Comparison of ENCODE assay signal across 32 cellular contexts in the genomic region with DNA sequence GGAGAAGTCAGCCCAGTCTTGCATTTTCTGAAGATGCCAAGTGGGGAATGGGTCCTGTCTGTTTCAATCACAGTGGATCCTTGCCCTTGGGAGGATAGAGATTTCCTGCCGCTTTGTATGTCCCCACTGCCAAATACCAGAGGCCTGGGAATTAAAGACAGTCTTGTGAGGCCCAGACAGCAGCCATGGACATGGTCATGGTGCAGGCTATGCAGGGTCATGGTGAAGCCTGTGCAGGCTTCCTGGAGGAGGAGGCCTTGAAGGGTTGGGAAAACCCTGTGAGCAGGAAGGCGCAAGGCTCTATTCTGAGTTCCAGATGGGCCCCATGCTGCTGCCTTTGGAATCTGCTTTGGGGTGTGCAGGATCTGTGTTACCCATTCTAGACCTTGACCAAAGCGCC. TPM values are rescaled to one million over a fixed set of nuclear protein-coding genes. Genes with fewer than 3 reads are reported as not detected.
"Had no signal": no experiment of that assay in that cellular context is flagged by ENCODE, and none has a peak within 500 bp of the region (broad histone marks: within the 10 kb centered on the region; RNA-seq: fewer than 3 reads in every experiment).

No MANE protein-coding gene starts in this region.

- H3K9me3 Mint-ChIP-seq: activated B cell treated with CpG ODN at 0.5 μM for 24 hours; activated CD4-positive, alpha-beta memory T cell treated with anti-CD3 and anti-CD28 coated beads, Interleukin-2, amount 10 ng/mL, durations not matched to agents 7 days and 5 days; activated naive CD8-positive, alpha-beta T cell treated with anti-CD3 and anti-CD28 coated beads, Interleukin-2, amount 50 U/mL, for 24 hours had no signal

- ATAC-seq: activated CD8-positive, alpha-beta memory T cell treated with anti-CD3 and anti-CD28 coated beads, Interleukin-2, amount 10 ng/mL, durations not matched to agents 7 days and 5 days; activated naive CD8-positive, alpha-beta T cell treated with anti-CD3 and anti-CD28 coated beads, Interleukin-2, amount 50 U/mL, for 24 hours; Panc1 had no signal

- DNase-seq: activated B cell treated with CpG ODN at 0.5 μM for 24 hours; activated CD4-positive, alpha-beta memory T cell treated with anti-CD3 and anti-CD28 coated beads, Interleukin-2, amount 10 ng/mL, durations not matched to agents 7 days and 5 days; activated CD4-positive, alpha-beta T cell treated with anti-CD3 and anti-CD28 coated beads for 4 hours; activated CD4-positive, alpha-beta T cell treated with anti-CD3 and anti-CD28 coated beads, Interleukin-2, amount 50 U/mL, for 1 hour; activated CD4-positive, CD25-positive, alpha-beta regulatory T cell treated with anti-CD3 and anti-CD28 coated beads, Interleukin-2, amount 50 U/mL, for 72 hours; activated CD8-positive, alpha-beta memory T cell treated with anti-CD3 and anti-CD28 coated beads for 24 hours; activated CD8-positive, alpha-beta memory T cell treated with anti-CD3 and anti-CD28 coated beads, Interleukin-2, amount 10 ng/mL, durations not matched to agents 7 days and 5 days; activated CD8-positive, alpha-beta memory T cell treated with anti-CD3 and anti-CD28 coated beads, Interleukin-2, amount 50 U/mL, for 48 hours; activated gamma-delta T cell; activated naive CD4-positive, alpha-beta T cell treated with Interleukin-2 at 50 U/mL for 16 hours; activated naive CD8-positive, alpha-beta T cell treated with anti-CD3 and anti-CD28 coated beads, Interleukin-2, amount 50 U/mL, for 24 hours; activated T-cell treated with anti-CD3 and anti-CD28 coated beads, Interleukin-2, amount 50 U/mL, for 48 hours; brain microvascular endothelial cell; NCI-H1092 treated with DMSO at 0.1 percent for 48 hours; NCI-H1417; NCI-H146; NCI-H1930; NCI-H2081 treated with DMSO at 0.1 percent for 48 hours; NCI-H226; NCI-H446 treated with DMSO at 0.1 percent for 48 hours; NCI-H524; NCI-H69; NCI-H82; Right ventricle myocardium superior; RPMI8226; SW 1271; T-helper 1 cell; T-helper 2 cell; T-helper 9 cell had no signal

- H3K4me1 Mint-ChIP-seq: activated B cell treated with CpG ODN at 0.5 μM for 24 hours; activated CD4-positive, alpha-beta memory T cell treated with anti-CD3 and anti-CD28 coated beads, Interleukin-2, amount 10 ng/mL, durations not matched to agents 7 days and 5 days; activated CD8-positive, alpha-beta memory T cell treated with anti-CD3 and anti-CD28 coated beads, Interleukin-2, amount 10 ng/mL, durations not matched to agents 7 days and 5 days; activated naive CD8-positive, alpha-beta T cell treated with anti-CD3 and anti-CD28 coated beads, Interleukin-2, amount 50 U/mL, for 24 hours had no signal

- H3K36me3 ChIP-seq: brain microvascular endothelial cell, cardiac muscle cell had no signal

- H3K4me3 ChIP-seq: cardiac muscle cell had no signal

- H3K27ac Mint-ChIP-seq: activated B cell treated with CpG ODN at 0.5 μM for 24 hours; activated CD4-positive, alpha-beta memory T cell treated with anti-CD3 and anti-CD28 coated beads, Interleukin-2, amount 10 ng/mL, durations not matched to agents 7 days and 5 days; activated CD8-positive, alpha-beta memory T cell treated with anti-CD3 and anti-CD28 coated beads, Interleukin-2, amount 10 ng/mL, durations not matched to agents 7 days and 5 days; activated naive CD8-positive, alpha-beta T cell; activated naive CD8-positive, alpha-beta T cell treated with anti-CD3 and anti-CD28 coated beads, Interleukin-2, amount 50 U/mL, for 24 hours had no signal

- H3K4me3 Mint-ChIP-seq: activated B cell treated with CpG ODN at 0.5 μM for 24 hours; activated CD4-positive, alpha-beta memory T cell treated with anti-CD3 and anti-CD28 coated beads, Interleukin-2, amount 10 ng/mL, durations not matched to agents 7 days and 5 days; activated CD8-positive, alpha-beta memory T cell treated with anti-CD3 and anti-CD28 coated beads, Interleukin-2, amount 10 ng/mL, durations not matched to agents 7 days and 5 days; activated naive CD8-positive, alpha-beta T cell; activated naive CD8-positive, alpha-beta T cell treated with anti-CD3 and anti-CD28 coated beads, Interleukin-2, amount 50 U/mL, for 24 hours had no signal

- H3K36me3 Mint-ChIP-seq: activated CD8-positive, alpha-beta memory T cell treated with anti-CD3 and anti-CD28 coated beads, Interleukin-2, amount 10 ng/mL, durations not matched to agents 7 days and 5 days; activated naive CD8-positive, alpha-beta T cell had no signal

RNA-seq across cellular contexts. Expression of a gene that starts 57.3 kb away (rescaled TPM):
- total RNA-seq: activated B cell treated with CpG ODN at 0.5 μM for 24 hours, cardiac muscle cell, Right ventricle myocardium superior had no signal
